23 cellular contexts compared by ENCODE assay signal in the genomic region with DNA sequence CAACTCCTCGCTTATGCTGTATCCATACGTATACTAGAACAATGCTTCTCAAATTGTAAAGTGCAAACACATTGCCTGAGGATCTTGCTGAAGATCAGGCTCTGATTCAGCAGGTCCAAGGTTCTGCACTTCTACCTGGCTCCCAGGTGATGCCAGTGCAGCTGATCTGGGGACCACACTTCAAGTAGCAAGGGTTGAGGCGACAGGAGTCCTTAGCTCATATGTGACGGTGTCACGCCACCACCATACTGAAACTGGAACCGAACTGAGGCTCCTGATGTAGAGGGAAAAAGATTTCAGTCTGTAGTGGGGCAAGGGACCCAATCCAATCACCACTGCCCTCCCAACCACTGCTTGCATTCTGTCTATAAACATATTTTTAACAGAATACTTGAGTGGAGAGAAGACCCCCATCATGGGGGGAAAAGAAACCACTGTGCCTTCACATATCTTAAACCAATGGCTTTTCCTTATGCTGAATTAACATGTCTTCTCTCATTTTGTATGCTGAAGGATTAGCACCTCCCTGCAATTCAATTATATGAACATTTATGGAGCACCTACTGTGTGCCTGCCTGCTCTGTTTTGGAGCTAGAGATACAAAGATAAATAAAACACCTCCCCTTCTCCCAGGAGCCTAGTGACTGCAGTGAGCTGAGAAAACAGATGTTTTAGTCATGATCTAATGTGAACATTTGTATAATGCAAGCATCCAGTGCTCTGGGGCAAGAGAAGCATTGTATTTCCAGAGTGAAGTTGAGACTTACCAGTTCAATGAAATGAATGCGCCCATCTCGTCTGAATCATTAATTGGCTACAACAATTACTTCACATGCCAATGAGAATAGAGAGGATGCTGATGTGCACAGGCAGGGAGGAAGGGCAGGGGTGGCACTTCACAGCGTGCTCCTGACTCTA. TPM values are rescaled to one million over a fixed set of nuclear protein-coding genes. Genes with fewer than 3 reads are reported as not detected.
A peak's percentile ranks its signal among the peaks of the same experiment; 100 is the strongest.
DNase-seq lines count a peak whose midpoint lies in the region; TF ChIP-seq lines count a peak whose summit lies in the region.
"Had no signal": no experiment of that assay in that cellular context is flagged by ENCODE, and none has a peak within 500 bp of the region (broad histone marks: within the 10 kb centered on the region; RNA-seq: fewer than 3 reads in every experiment).

No MANE protein-coding gene starts in this region.

- no peaks in the 10 kb centered on the region for H3K36me3 ChIP-seq in MG63
- H3K36me3 ChIP-seq in prostate gland, result no peaks in the 10 kb centered on the region
- H3K36me3 ChIP-seq: esophagus squamous epithelium, neutrophil, thyroid gland had no signal

- H3K27ac ChIP-seq in prostate gland, result no peak overlapping the region
- H3K27ac ChIP-seq: esophagus squamous epithelium, neutrophil, thyroid gland had no signal

- no peaks in the 10 kb centered on the region for H3K4me1 ChIP-seq in prostate gland (replicated peaks)
- H3K4me1 ChIP-seq: thyroid gland had no signal

- no peaks in the 10 kb centered on the region for H3K27me3 ChIP-seq in MG63
- H3K27me3 ChIP-seq in prostate gland (replicated peaks; ENCODE audit: insufficient read depth), result no peaks in the 10 kb centered on the region
- H3K27me3 ChIP-seq: thyroid gland had no signal

- intact Hi-C loops in prostate gland (cut with DNase I), result loop anchor here (10.0 kb wide), 1 partner anchor 55 kb away; no protein-coding TSS in a partner anchor

- no peak for TF ChIP-seq POLR2A in prostate gland (IDR thresholded peaks at IDR 0.05)

- no peak for TF ChIP-seq CTCF in AG10803 (conservative IDR thresholded peaks at IDR 0.05; ENCODE audit: low read length)
- TF ChIP-seq CTCF in choroid plexus epithelial cell (conservative IDR thresholded peaks at IDR 0.05; ENCODE audit: low read depth, low read length), result no peak
- no peak for TF ChIP-seq CTCF in prostate gland (IDR thresholded peaks at IDR 0.05)

- 84% methylated on average over 9 of the region's 9 CpGs for WGBS in prostate gland

- peaks cover 3% of the 10 kb centered on the region for H3K9me3 ChIP-seq in MG63
- H3K9me3 ChIP-seq in prostate gland, result no peaks in the 10 kb centered on the region
- H3K9me3 ChIP-seq: esophagus squamous epithelium, neutrophil, thyroid gland had no signal

- peak; percentile 81 for DNase-seq in AG10803 (ENCODE audit: low read depth)
- peak; percentile 27 for DNase-seq in MG63
- peak; percentile 79 for DNase-seq in choroid plexus epithelial cell (ENCODE audit: low read depth)
- DNase-seq in islet precursor cell, result peak; percentile 47
- DNase-seq in HPDE6-E6E7 (ENCODE audit: extremely low spot score), result no peak
- DNase-seq in NCI-H446 (lab: John Stamatoyannopoulos, UW), result no peak
- no peak for DNase-seq in NCI-H1105 (lab: John Stamatoyannopoulos, UW)
- no peak for DNase-seq in prostate gland (ENCODE audit: low spot score)
- DNase-seq: activated CD4-positive, alpha-beta memory T cell treated with anti-CD3 and anti-CD28 coated beads, Interleukin-2, amount 10 ng/mL, durations not matched to agents 7 days and 5 days; activated T-cell treated with anti-CD3 and anti-CD28 coated beads, Interleukin-2, amount 50 U/mL, for 72 hours; CD4-positive, alpha-beta memory T cell; DMS53; effector CD4-positive, alpha-beta T cell; esophagus squamous epithelium; KBM-7; left cardiac atrium; NCI-H2081; NCI-H524 treated with DMSO at 0.1 percent for 48 hours; SIG-M5; stimulated activated naive CD4-positive, alpha-beta T cell; T-helper 2 cell; thyroid gland had no signal

- H3K4me3 ChIP-seq in AG10803 (ENCODE audit: low read length) (no peak overlapping the region), MG63 (no peak overlapping the region), choroid plexus epithelial cell (ENCODE audit: low read depth, low read length) (no peak overlapping the region), prostate gland (no peak overlapping the region)
- H3K4me3 ChIP-seq: esophagus squamous epithelium, thyroid gland had no signal

RNA-seq across cellular contexts. Expression of a gene that starts 6.6 kb away (rescaled TPM):
- total RNA-seq in MG63 (2014; rRNA removed; shearing (Covaris generic); ENCODE audit: low replicate concordance), result 18.4 and 30.6 TPM in 2 replicates
- 10 to 100 TPM in 1 of 2 donors, 1 to 10 TPM in 1; 9.2 to 17.8 TPM for total RNA-seq in prostate gland
- total RNA-seq: CD4-positive, alpha-beta memory T cell had no signal

Comparison
In these comparisons a context has a peak if more than half of its experiments do, and no peak if none do; other contexts are left out.
1. DNase-seq: peak in AG10803 (single experiment), MG63 (single experiment), choroid plexus epithelial cell (single experiment) and islet precursor cell (single experiment); none in HPDE6-E6E7 (single experiment), NCI-H446 (0 of 2), NCI-H1105 (single experiment) and prostate gland (single experiment).